Comparison of ENCODE assay signal across 1 cellular context in the genomic region with DNA sequence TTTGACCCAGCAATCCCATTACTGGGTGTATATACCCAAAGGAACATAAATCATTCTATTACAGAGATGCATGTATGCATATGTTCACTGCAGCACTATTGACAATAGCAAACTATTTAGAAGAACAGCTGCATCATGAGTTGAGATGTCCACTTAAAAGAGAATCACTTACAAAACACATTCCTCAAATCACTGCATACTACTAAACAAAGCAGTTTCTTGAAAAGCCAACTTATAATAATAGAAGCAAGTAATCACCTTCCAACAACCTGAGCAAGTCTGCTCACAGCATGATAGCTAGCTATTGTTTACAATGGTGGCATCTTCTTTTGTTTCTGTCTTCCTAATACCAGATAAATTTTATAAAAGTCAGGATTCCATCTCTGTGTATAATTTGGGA.
TF ChIP-seq lines count a peak whose summit lies in the region.

No MANE protein-coding gene starts in this region.

TF ChIP-seq in H1, 55 proteins besides CTCF, POLR2A, EP300 and RAD21:
- TF ChIP-seq CTBP2 (IDR thresholded peaks at IDR 0.05; ENCODE audit: borderline replicate concordance, insufficient read depth, insufficient read length, low read length): no peak
- no peak for TF ChIP-seq SP4 (IDR thresholded peaks at IDR 0.05; ENCODE audit: low read length)
- no peak for TF ChIP-seq SAP30 (IDR thresholded peaks at IDR 0.05; ENCODE audit: insufficient read depth, insufficient replicate concordance, low read length)
TF ChIP-seq in H1: peak in this region for 0.
